Comparison of ENCODE assay signal across 24 cellular contexts in genomic region chr4:88188738-88189417, GRCh38. TPM values are rescaled to one million over a fixed set of nuclear protein-coding genes. Genes with fewer than 3 reads are reported as not detected.
DNase-seq lines count a peak whose midpoint lies in the region; ATAC-seq, FAIRE-seq and TF ChIP-seq lines count a peak whose summit lies in the region.
"Had no signal": no experiment of that assay in that cellular context is flagged by ENCODE, and none has a peak within 500 bp of the region (broad histone marks: within the 10 kb centered on the region; RNA-seq: fewer than 3 reads in every experiment).

No MANE protein-coding gene starts in this region.

- H3K27ac Mint-ChIP-seq in activated CD4-positive, alpha-beta T cell treated with anti-CD3 and anti-CD28 coated beads for 36 hours: no peak overlapping the region
- no peak overlapping the region for H3K27ac Mint-ChIP-seq in activated T-helper 1 cell treated with anti-CD3 and anti-CD28 coated beads, Interleukin-12 subunit alpha, Interleukin-12 subunit beta, Interleukin-2, Interleukin-4 antibody, amounts not matched to agents 30 ng/mL and 10 ng/mL and 1 ng/mL, durations not matched to agents 14 hours and 24 hours and 36 hours
- H3K27ac Mint-ChIP-seq: HFFc6 had no signal

- no peaks in the 10 kb centered on the region for H4K20me1 ChIP-seq in keratinocyte (ENCODE audit: control insufficient read depth, extremely low read depth, insufficient read depth, low read length)

- DNase-seq in activated CD4-positive, alpha-beta T cell treated with anti-CD3 and anti-CD28 coated beads for 36 hours: peak; percentile 34
- no peak for DNase-seq in activated CD4-positive, alpha-beta T cell treated with anti-CD3 and anti-CD28 coated beads, Interleukin-2, amount 50 U/mL, for 1 hour
- peak; percentile 10 for DNase-seq in stimulated activated CD4-positive, alpha-beta T cell treated with anti-CD3 and anti-CD28 coated beads, Interleukin-15, amount 100 ng/mL, for 24 hours
- no peak for DNase-seq in stimulated activated CD4-positive, alpha-beta T cell treated with anti-CD3 and anti-CD28 coated beads, Interleukin-4, amount 100 ng/mL, for 24 hours
- DNase-seq in keratinocyte (ENCODE audit: low read depth, low spot score): peak; percentile 28
- no peak for DNase-seq in RPMI8226
- no peak for DNase-seq in activated T-helper 1 cell treated with anti-CD3 and anti-CD28 coated beads, Interleukin-12 subunit alpha, Interleukin-12 subunit beta, Interleukin-2, Interleukin-4 antibody, amounts not matched to agents 30 ng/mL and 10 ng/mL and 1 ng/mL, durations not matched to agents 14 hours and 24 hours and 36 hours (ENCODE audit: low spot score)
- no peak for DNase-seq in A172 (ENCODE audit: low spot score)
- DNase-seq: 8988T, BE2C, COR-L47, DMS 273 treated with DMSO at 0.1 percent for 48 hours, DND-41, H7, HFFc6, NCI-H1417, NCI-H187, NCI-H2107, NCI-H510A treated with DMSO at 0.1 percent for 48 hours, NCI-H774 had no signal

- H3K4me1 Mint-ChIP-seq in activated CD4-positive, alpha-beta T cell treated with anti-CD3 and anti-CD28 coated beads for 36 hours: peaks cover 6% of the 10 kb centered on the region
- H3K4me1 Mint-ChIP-seq in activated T-helper 1 cell treated with anti-CD3 and anti-CD28 coated beads, Interleukin-12 subunit alpha, Interleukin-12 subunit beta, Interleukin-2, Interleukin-4 antibody, amounts not matched to agents 30 ng/mL and 10 ng/mL and 1 ng/mL, durations not matched to agents 14 hours and 24 hours and 36 hours (ENCODE audit: low read depth): peaks cover 2% of the 10 kb centered on the region

- CTCF ChIA-PET in activated CD4-positive, alpha-beta T cell treated with anti-CD3 and anti-CD28 coated beads for 36 hours (lab: Charles Lee): interaction anchor here (1.0 to 1.1 kb wide), 2 partner anchors 23 to 99 kb away, joined by 3 to 4 read pairs; no protein-coding TSS in a partner anchor

- peaks cover 8% of the 10 kb centered on the region for H3K4me1 ChIP-seq in keratinocyte (ENCODE audit: control insufficient read depth, extremely low read depth, insufficient read depth, low read length)
- H3K4me1 ChIP-seq: BE2C had no signal

- H3K4me3 ChIP-seq in keratinocyte (ENCODE audit: control insufficient read depth in 2 of 3, extremely low read depth in 1 of 3, insufficient read depth in 2 of 3, low read depth in 1 of 3, low read length in 3 of 3): no peak overlapping the region

- POLR2A ChIA-PET in activated CD4-positive, alpha-beta T cell treated with anti-CD3 and anti-CD28 coated beads for 36 hours (lab: Charles Lee): no interaction called here

- intact Hi-C loops in activated CD4-positive, alpha-beta T cell treated with anti-CD3 and anti-CD28 coated beads for 36 hours (cut with DNase I, micrococcal nuclease): no loop called here
- intact Hi-C loops in activated T-helper 1 cell treated with anti-CD3 and anti-CD28 coated beads, Interleukin-12 subunit alpha, Interleukin-12 subunit beta, Interleukin-2, Interleukin-4 antibody, amounts not matched to agents 30 ng/mL and 10 ng/mL and 1 ng/mL, durations not matched to agents 14 hours and 24 hours and 36 hours (cut with micrococcal nuclease): no loop called here

- H3K36me3 Mint-ChIP-seq in activated CD4-positive, alpha-beta T cell treated with anti-CD3 and anti-CD28 coated beads for 36 hours (ENCODE audit: low read depth): no peaks in the 10 kb centered on the region
- H3K36me3 Mint-ChIP-seq in activated T-helper 1 cell treated with anti-CD3 and anti-CD28 coated beads, Interleukin-12 subunit alpha, Interleukin-12 subunit beta, Interleukin-2, Interleukin-4 antibody, amounts not matched to agents 30 ng/mL and 10 ng/mL and 1 ng/mL, durations not matched to agents 14 hours and 24 hours and 36 hours (ENCODE audit: low read depth): no peaks in the 10 kb centered on the region
- H3K36me3 Mint-ChIP-seq: CD4-positive, CD25-positive, alpha-beta regulatory T cell had no signal

- H3K4me3 Mint-ChIP-seq in activated CD4-positive, alpha-beta T cell treated with anti-CD3 and anti-CD28 coated beads for 36 hours: no peak overlapping the region
- H3K4me3 Mint-ChIP-seq in activated T-helper 1 cell treated with anti-CD3 and anti-CD28 coated beads, Interleukin-12 subunit alpha, Interleukin-12 subunit beta, Interleukin-2, Interleukin-4 antibody, amounts not matched to agents 30 ng/mL and 10 ng/mL and 1 ng/mL, durations not matched to agents 14 hours and 24 hours and 36 hours: no peak overlapping the region
- H3K4me3 Mint-ChIP-seq: CD4-positive, CD25-positive, alpha-beta regulatory T cell; HFFc6 had no signal

- dilution Hi-C loops in keratinocyte (cut with MboI; ENCODE audit: extremely low pct_ligation_motif_present, low sequenced_read_pairs): no loop called here

- no peaks in the 10 kb centered on the region for H3K27me3 ChIP-seq in keratinocyte (ENCODE audit: control insufficient read depth, extremely low read depth, insufficient read depth, low read length)

- no peaks in the 10 kb centered on the region for H3K9me3 ChIP-seq in keratinocyte (ENCODE audit: control insufficient read depth, low read depth, low read length)
- H3K9me3 ChIP-seq: BE2C had no signal

- no peaks in the 10 kb centered on the region for H3K27me3 Mint-ChIP-seq in activated CD4-positive, alpha-beta T cell treated with anti-CD3 and anti-CD28 coated beads for 36 hours
- peaks cover 7% of the 10 kb centered on the region for H3K27me3 Mint-ChIP-seq in activated T-helper 1 cell treated with anti-CD3 and anti-CD28 coated beads, Interleukin-12 subunit alpha, Interleukin-12 subunit beta, Interleukin-2, Interleukin-4 antibody, amounts not matched to agents 30 ng/mL and 10 ng/mL and 1 ng/mL, durations not matched to agents 14 hours and 24 hours and 36 hours (ENCODE audit: insufficient read depth)

- H3K79me2 ChIP-seq in keratinocyte (ENCODE audit: control insufficient read depth, insufficient read depth, low read length): no peaks in the 10 kb centered on the region

- no peak overlapping the region for H3K27ac ChIP-seq in keratinocyte (ENCODE audit: control insufficient read depth, insufficient read depth, low read length)
- H3K27ac ChIP-seq: KMS-11 had no signal

- no peaks in the 10 kb centered on the region for H3K9me1 ChIP-seq in keratinocyte (ENCODE audit: control insufficient read depth, extremely low read depth, insufficient read depth, low read length)

- H2AFZ ChIP-seq in keratinocyte (ENCODE audit: control insufficient read depth, low read length): no peak overlapping the region

- no peak overlapping the region for H3K9ac ChIP-seq in keratinocyte (ENCODE audit: control insufficient read depth, extremely low read depth, insufficient read depth, low read length)
- H3K9ac ChIP-seq: KMS-11 had no signal

- H3K4me2 ChIP-seq in keratinocyte (ENCODE audit: control insufficient read depth, extremely low read depth, insufficient read depth, low read depth, low read length): no peak overlapping the region
- H3K4me2 ChIP-seq: KMS-11 had no signal

- FAIRE-seq in keratinocyte (lab: Jason Lieb, UNC): no peak
- FAIRE-seq: RCC 7860 had no signal

- ATAC-seq in activated CD4-positive, alpha-beta T cell treated with anti-CD3 and anti-CD28 coated beads for 36 hours: peak; percentile 68

- TF ChIP-seq CTCF in keratinocyte (optimal IDR thresholded peaks at IDR 0.05 in 1 of 3, IDR thresholded peaks at IDR 0.05 in 1 of 3, conservative IDR thresholded peaks at IDR 0.05 in 1 of 3; ENCODE audit: extremely low read depth in 1 of 3, insufficient read depth in 2 of 3, low read length in 3 of 3): no peak

- H3K9me3 Mint-ChIP-seq in activated CD4-positive, alpha-beta T cell treated with anti-CD3 and anti-CD28 coated beads for 36 hours (ENCODE audit: low read depth): no peaks in the 10 kb centered on the region
- H3K9me3 Mint-ChIP-seq in activated T-helper 1 cell treated with anti-CD3 and anti-CD28 coated beads, Interleukin-12 subunit alpha, Interleukin-12 subunit beta, Interleukin-2, Interleukin-4 antibody, amounts not matched to agents 30 ng/mL and 10 ng/mL and 1 ng/mL, durations not matched to agents 14 hours and 24 hours and 36 hours: no peaks in the 10 kb centered on the region
- H3K9me3 Mint-ChIP-seq: HFFc6 had no signal

- H3K36me3 ChIP-seq in keratinocyte (ENCODE audit: control insufficient read depth in 2 of 2, extremely low read depth in 1 of 2, insufficient read depth in 2 of 2, low read length in 2 of 2): no peaks in the 10 kb centered on the region
- H3K36me3 ChIP-seq: BE2C had no signal

RNA-seq across cellular contexts. Expression of gene ABCG2, which starts 30.4 kb away (rescaled TPM):
- total RNA-seq in activated CD4-positive, alpha-beta T cell treated with anti-CD3 and anti-CD28 coated beads for 36 hours: under 1 TPM; 0.33 to 0.39 TPM
- 3.4 to 5.3 TPM (median 4.9 TPM) in 3 replicates for polyA plus RNA-seq in keratinocyte
- 0.91 TPM for polyA plus RNA-seq in keratinocyte (2011; ENCODE audit: low read depth)
- 3.9 and 7.2 TPM in 2 replicates for polyA plus RNA-seq in keratinocyte (2011; cell fraction: cytosol; rRNA removed)
- 6.8 and 7.4 TPM in 2 replicates for polyA plus RNA-seq in keratinocyte (2011; cell fraction: nucleus; rRNA removed)
- polyA plus RNA-seq in keratinocyte (2012; ENCODE audit: low replicate concordance): 2.6 and 3.9 TPM in 2 replicates
- 2.3 to 5.6 TPM (median 4.3 TPM) in 3 replicates for polyA minus RNA-seq in keratinocyte
- polyA minus RNA-seq in keratinocyte (2011; cell fraction: cytosol; rRNA and poly(A)+ RNA removed): 6.1 TPM
- 8.2 and 12.0 TPM in 2 replicates for polyA minus RNA-seq in keratinocyte (2011; cell fraction: nucleus; rRNA and poly(A)+ RNA removed)
- total RNA-seq in activated T-helper 1 cell treated with anti-CD3 and anti-CD28 coated beads, Interleukin-12 subunit alpha, Interleukin-12 subunit beta, Interleukin-2, Interleukin-4 antibody, amounts not matched to agents 30 ng/mL and 10 ng/mL and 1 ng/mL, durations not matched to agents 14 hours and 24 hours and 36 hours: 0.34 TPM in 2 replicates
- total RNA-seq in A172 (2014; rRNA removed; shearing (Covaris generic)): 0.96 and 2.1 TPM in 2 replicates
- total RNA-seq: OCI-LY7 had no signal

Comparison
In these comparisons a context has a peak if more than half of its experiments do, and no peak if none do; other contexts are left out.
1. DNase-seq: peak in activated CD4-positive, alpha-beta T cell treated with anti-CD3 and anti-CD28 coated beads for 36 hours (single experiment), stimulated activated CD4-positive, alpha-beta T cell treated with anti-CD3 and anti-CD28 coated beads, Interleukin-15, amount 100 ng/mL, for 24 hours (single experiment) and keratinocyte (single experiment); none in activated CD4-positive, alpha-beta T cell treated with anti-CD3 and anti-CD28 coated beads, Interleukin-2, amount 50 U/mL, for 1 hour (single experiment), stimulated activated CD4-positive, alpha-beta T cell treated with anti-CD3 and anti-CD28 coated beads, Interleukin-4, amount 100 ng/mL, for 24 hours (single experiment), RPMI8226 (single experiment), activated T-helper 1 cell treated with anti-CD3 and anti-CD28 coated beads, Interleukin-12 subunit alpha, Interleukin-12 subunit beta, Interleukin-2, Interleukin-4 antibody, amounts not matched to agents 30 ng/mL and 10 ng/mL and 1 ng/mL, durations not matched to agents 14 hours and 24 hours and 36 hours (single experiment) and A172 (single experiment).